8 cellular contexts compared by ENCODE assay signal in the genomic region with DNA sequence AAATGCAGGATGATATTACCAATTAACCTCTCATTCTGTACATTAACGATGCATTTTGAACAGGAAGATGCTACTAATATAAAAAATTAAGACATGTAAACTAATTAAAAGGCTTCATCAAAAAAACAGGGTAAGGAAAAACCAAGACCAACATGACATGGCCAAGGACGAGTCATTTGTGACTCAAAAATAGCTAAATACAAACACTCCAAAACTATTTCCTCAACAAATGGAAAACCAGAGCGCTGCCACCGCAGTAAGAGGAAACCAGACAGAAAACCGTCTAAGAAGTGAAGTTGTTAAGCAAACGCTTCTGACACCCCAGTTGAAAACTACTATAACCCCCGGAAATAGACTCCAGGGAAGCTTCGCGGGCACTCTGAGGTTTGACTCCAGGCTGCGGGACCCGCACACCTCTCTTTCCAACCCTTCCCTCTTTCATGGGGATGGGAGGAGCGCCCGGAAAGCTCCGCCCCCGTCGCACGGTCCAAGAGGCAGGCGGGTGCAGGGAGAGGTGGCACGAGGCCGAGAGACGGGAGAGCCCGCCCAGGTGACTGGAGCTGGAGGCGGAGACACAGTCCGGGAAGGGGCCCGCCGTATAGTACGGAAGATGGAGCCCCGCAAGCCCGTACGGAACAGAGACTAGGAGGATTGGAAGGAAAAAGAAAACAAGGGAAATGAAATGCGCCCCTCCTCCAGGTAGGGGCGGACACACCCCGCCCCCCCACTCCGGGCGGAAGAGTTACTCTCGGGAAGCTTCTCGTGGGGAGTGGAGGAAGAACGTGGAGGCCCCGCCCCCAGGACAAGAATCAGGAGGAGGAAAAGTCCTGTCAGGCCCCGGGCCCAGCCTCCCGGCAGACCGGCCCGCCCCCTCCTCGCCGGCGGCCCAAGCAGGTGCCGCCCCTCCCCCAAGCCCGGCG. TPM values are rescaled to one million over a fixed set of nuclear protein-coding genes. Genes with fewer than 3 reads are reported as not detected.
DNase-seq lines count a peak whose midpoint lies in the region; ATAC-seq and TF ChIP-seq lines count a peak whose summit lies in the region.

No MANE protein-coding gene starts in this region.

- peak overlapping the region; percentile 99 for H3K4me3 ChIP-seq in HUES64 (ENCODE audit: low read length)
- H3K4me3 ChIP-seq in OCI-LY3 (ENCODE audit: low read length): peak overlapping the region; percentile 80
- peak overlapping the region; percentile 94 for H3K4me3 ChIP-seq in mononuclear cell (ENCODE audit: low read length)

- peaks cover 11% of the 10 kb centered on the region for H4K20me1 ChIP-seq in OCI-LY3 (ENCODE audit: insufficient read depth, low read length)

- H3K27ac Mint-ChIP-seq in Calu3 (ENCODE audit: unreplicated experiment): peak overlapping the region; percentile 94

- H3K79me2 ChIP-seq in OCI-LY3 (ENCODE audit: low read length): peaks cover 55% of the 10 kb centered on the region

- WGBS in HUES64: under 1% methylated on average over 48 of the region's 49 CpGs

- H3K4me2 ChIP-seq in OCI-LY3 (ENCODE audit: low read length): peak overlapping the region; percentile 84

- peak; percentile 96 for DNase-seq in Calu3
- DNase-seq in activated T-cell treated with anti-CD3 and anti-CD28 coated beads for 4 hours: peak; percentile 71
- peak; percentile 71 for DNase-seq in epithelial cell of prostate (ENCODE audit: low read depth, low spot score)
- DNase-seq in stimulated activated CD8-positive, alpha-beta memory T cell treated with anti-CD3 and anti-CD28 coated beads, Interleukin-2, amount 100 ng/mL, for 48 hours (ENCODE audit: low read depth in 2 of 2): peak; percentile 83 to 86

- peak overlapping the region; percentile 91 for H3K4me3 Mint-ChIP-seq in Calu3 (ENCODE audit: low read depth, unreplicated experiment)

- H3K27me3 ChIP-seq in HUES64 (ENCODE audit: insufficient read depth, low read length) (no peaks in the 10 kb centered on the region), OCI-LY3 (ENCODE audit: low read depth, low read length) (no peaks in the 10 kb centered on the region), mononuclear cell (ENCODE audit: insufficient read depth, low read length) (no peaks in the 10 kb centered on the region)

- TF ChIP-seq CTCF in Calu3 (IDR thresholded peaks at IDR 0.05; ENCODE audit: unreplicated experiment) (no peak), OCI-LY3 (IDR thresholded peaks at IDR 0.05; ENCODE audit: low read depth, low read length) (no peak)

- intact Hi-C loops in Calu3 (cut with micrococcal nuclease; ENCODE audit: unreplicated experiment): no loop called here

- H3K9me3 ChIP-seq in HUES64 (ENCODE audit: insufficient read depth, low read depth, low read length): no peaks in the 10 kb centered on the region
- no peaks in the 10 kb centered on the region for H3K9me3 ChIP-seq in OCI-LY3 (ENCODE audit: insufficient read depth, low read length)
- H3K9me3 ChIP-seq in mononuclear cell (ENCODE audit: low read depth, low read length): no peaks in the 10 kb centered on the region

- H3K36me3 ChIP-seq in HUES64 (ENCODE audit: insufficient read depth, low read length): peaks cover 22% of the 10 kb centered on the region
- peaks cover 14% of the 10 kb centered on the region for H3K36me3 ChIP-seq in OCI-LY3 (replicated peaks; ENCODE audit: low read depth, low read length)

- no peaks in the 10 kb centered on the region for H3K27me3 Mint-ChIP-seq in Calu3 (ENCODE audit: unreplicated experiment)

- H3K9me3 Mint-ChIP-seq in Calu3 (ENCODE audit: low read depth, unreplicated experiment): no peaks in the 10 kb centered on the region

- peak overlapping the region; percentile 92 for H3K9ac ChIP-seq in HUES64 (ENCODE audit: low read depth, low read length)
- peak overlapping the region; percentile 89 for H3K9ac ChIP-seq in OCI-LY3 (ENCODE audit: low read length)

- no peaks in the 10 kb centered on the region for H3K4me1 Mint-ChIP-seq in Calu3 (ENCODE audit: low read depth, unreplicated experiment)

- BruUV-seq in Calu3 (replicated peaks; lab: Mats Ljungman, UMichigan): no TSS peak

- peak overlapping the region; percentile 97 for H3K27ac ChIP-seq in HUES64 (ENCODE audit: low read depth, low read length)
- H3K27ac ChIP-seq in OCI-LY3 (ENCODE audit: low read length): peak overlapping the region; percentile 81
- peak overlapping the region; percentile 93 for H3K27ac ChIP-seq in epithelial cell of prostate

- CTCF ChIA-PET in Calu3 (lab: Charles Lee): interaction anchor here (0.5 to 2.7 kb wide), 20 partner anchors 11 to 1593 kb away, joined by 3 to 25 read pairs (median 4); a partner anchor contains a TSS

- H2AFZ ChIP-seq in OCI-LY3 (ENCODE audit: low read depth, low read length): peak overlapping the region; percentile 56; the same call in 1 of the 2 replicates

- peaks cover 20% of the 10 kb centered on the region for H3K36me3 Mint-ChIP-seq in Calu3 (ENCODE audit: insufficient read depth, unreplicated experiment)

- peak; percentile 66 for ATAC-seq in GM21515 (IDR thresholded peaks at IDR 0.05; ENCODE audit: unreplicated experiment)

- H3K4me1 ChIP-seq in HUES64 (ENCODE audit: insufficient read depth, low read length): peaks cover 4% of the 10 kb centered on the region; the same call in 1 of the 2 replicates
- H3K4me1 ChIP-seq in OCI-LY3 (ENCODE audit: low read length): peaks cover 8% of the 10 kb centered on the region
- peaks cover 14% of the 10 kb centered on the region for H3K4me1 ChIP-seq in mononuclear cell (ENCODE audit: insufficient read depth, low read length)

RNA-seq across cellular contexts. Expression of a gene that starts 0.7 kb away (rescaled TPM):
- total RNA-seq in Calu3 (2022) (24.8 and 26.9 TPM in 2 replicates), mononuclear cell (17.9 TPM)
- polyA plus RNA-seq in HUES64 (2013, experiment 1 of 2): 18.7 TPM
- 16.7 TPM for polyA plus RNA-seq in HUES64 (2013, experiment 2 of 2)

RNA-seq across cellular contexts. Expression of a gene that starts 39.4 kb away (rescaled TPM):
- total RNA-seq in Calu3 (2022) (22.9 and 23.6 TPM in 2 replicates), mononuclear cell (36.1 TPM)
- polyA plus RNA-seq in HUES64 (2013, experiment 1 of 2): 11.6 TPM
- 12.4 TPM for polyA plus RNA-seq in HUES64 (2013, experiment 2 of 2)

Comparison
In these comparisons a context has a peak if more than half of its experiments do, and no peak if none do; other contexts are left out.
1. Peak in every context shown above with its lines: DNase-seq, ATAC-seq, H3K4me3 ChIP-seq and H3K27ac ChIP-seq.